In the genomic region with DNA sequence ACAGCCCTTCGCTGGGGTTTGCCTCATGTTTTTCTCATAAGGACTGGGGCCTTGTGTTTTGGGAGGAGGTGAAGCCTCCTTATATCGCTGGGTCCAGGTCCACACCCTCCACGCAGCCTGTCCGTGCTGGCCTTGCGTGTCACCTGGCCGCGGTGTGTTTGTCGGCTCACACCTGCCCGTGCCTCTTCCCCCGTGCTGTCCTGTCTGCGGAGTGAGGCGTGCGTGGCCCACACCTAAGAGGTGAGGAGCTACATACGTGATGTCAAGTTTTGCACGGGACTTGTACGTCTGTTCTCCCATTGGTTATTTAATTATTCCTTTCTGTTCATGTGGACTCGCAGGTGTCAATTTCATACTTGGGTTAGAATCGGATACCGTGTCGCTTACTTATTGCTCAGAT, we compare ENCODE assay signal across 2 cellular contexts.
TF ChIP-seq lines count a peak whose summit lies in the region.

No MANE protein-coding gene starts in this region.

TF ChIP-seq in HEK293, 187 proteins besides CTCF, POLR2A, EP300 and RAD21 (continued from another document):
- TF ChIP-seq ZNF274 (IDR thresholded peaks at IDR 0.05; ENCODE audit: low read length) (no peak), ZNF274 (tag by site-specific recombination; IDR thresholded peaks at IDR 0.05; ENCODE audit: borderline replicate concordance) (no peak)

TF ChIP-seq in IMR-90, 13 proteins besides CTCF, POLR2A, EP300 and RAD21 (continued from another document):
- no peak for TF ChIP-seq USF2 (IDR thresholded peaks at IDR 0.05; ENCODE audit: low read depth, low read length)
- no peak for TF ChIP-seq RFX5 (IDR thresholded peaks at IDR 0.05; ENCODE audit: low read depth, low read length)
- TF ChIP-seq CHD1 (IDR thresholded peaks at IDR 0.05; ENCODE audit: low read depth, low read length), result no peak
- TF ChIP-seq CEBPB (IDR thresholded peaks at IDR 0.05; ENCODE audit: low read depth, low read length), result no peak
- TF ChIP-seq ELK1 (IDR thresholded peaks at IDR 0.05; ENCODE audit: borderline replicate concordance, low read depth, low read length), result no peak
- no peak for TF ChIP-seq FOS (IDR thresholded peaks at IDR 0.05; ENCODE audit: low read depth, low read length)
- TF ChIP-seq MAZ (IDR thresholded peaks at IDR 0.05; ENCODE audit: borderline replicate concordance, low read depth, low read length), result no peak
- no peak for TF ChIP-seq BHLHE40 (IDR thresholded peaks at IDR 0.05; ENCODE audit: low read depth, low read length)
- no peak for TF ChIP-seq SMC3 (IDR thresholded peaks at IDR 0.05; ENCODE audit: low read depth, low read length)
- no peak for TF ChIP-seq NFE2L2 (IDR thresholded peaks at IDR 0.05; ENCODE audit: low read depth, low read length)
- no peak for TF ChIP-seq RCOR1 (IDR thresholded peaks at IDR 0.05; ENCODE audit: insufficient replicate concordance, low read length)
- TF ChIP-seq MAFK (IDR thresholded peaks at IDR 0.05; ENCODE audit: low read depth, low read length), result no peak
